20 cellular contexts compared by ENCODE assay signal in the genomic region with DNA sequence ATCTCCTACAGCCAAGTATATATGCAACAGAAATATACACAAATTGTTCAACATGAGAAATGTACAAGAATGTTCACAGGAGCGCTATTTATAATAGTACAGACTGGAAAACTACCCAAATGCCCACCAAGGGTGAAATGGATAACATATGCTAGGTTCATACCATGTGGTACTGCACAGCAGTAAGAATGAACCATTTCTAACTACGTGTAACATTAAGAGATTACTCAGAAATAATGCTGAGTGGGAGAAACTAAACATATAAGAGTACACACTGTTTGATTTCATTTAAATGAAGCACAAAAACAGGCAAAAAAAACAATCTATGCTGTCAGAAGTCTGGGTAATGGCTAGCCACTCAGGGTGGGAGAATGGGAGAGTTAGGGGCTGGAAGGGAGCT. TPM values are rescaled to one million over a fixed set of nuclear protein-coding genes. Genes with fewer than 3 reads are reported as not detected.
"Had no signal": no experiment of that assay in that cellular context is flagged by ENCODE, and none has a peak within 500 bp of the region (broad histone marks: within the 10 kb centered on the region; RNA-seq: fewer than 3 reads in every experiment).

No MANE protein-coding gene starts in this region.

- H3K27ac ChIP-seq: foreskin keratinocyte, testis, upper lobe of right lung had no signal

- H3K27me3 ChIP-seq: dorsolateral prefrontal cortex, foreskin keratinocyte, stomach, testis, upper lobe of right lung had no signal

- H3K36me3 ChIP-seq: stomach, upper lobe of right lung had no signal

- DNase-seq: activated CD4-positive, alpha-beta T cell treated with anti-CD3 and anti-CD28 coated beads, Interleukin-2, amount 50 U/mL, for 1 hour; activated effector memory CD4-positive, alpha-beta T cell treated with anti-CD3 and anti-CD28 coated beads, Interleukin-2, amount 50 U/mL, for 16 hours; activated T-cell treated with anti-CD3 and anti-CD28 coated beads, Interleukin-2, amount 50 U/mL, for 72 hours; caudate nucleus; dorsolateral prefrontal cortex; foreskin keratinocyte; head of caudate nucleus; midbrain; occipital lobe; posterior cingulate gyrus; retina; stimulated activated CD4-positive, alpha-beta T cell treated with anti-CD3 and anti-CD28 coated beads, Interleukin-4, amount 100 ng/mL, for 24 hours; stomach; T-helper 1 cell; testis; upper lobe of right lung had no signal

- H3K27me3 Mint-ChIP-seq: activated naive CD4-positive, alpha-beta T cell treated with anti-CD3 and anti-CD28 coated beads, Interleukin-2, amount 50 U/mL, for 24 hours had no signal

- H3K9me3 Mint-ChIP-seq: activated naive CD4-positive, alpha-beta T cell treated with anti-CD3 and anti-CD28 coated beads, Interleukin-2, amount 50 U/mL, for 24 hours; activated T-cell treated with anti-CD3 and anti-CD28 coated beads, Interleukin-2, amount 50 U/mL, for 72 hours; stimulated activated effector memory CD8-positive, alpha-beta T cell treated with anti-CD3 and anti-CD28 coated beads, Interleukin-12 subunit alpha, Interleukin-12 subunit beta, amount 100 ng/mL, for 72 hours had no signal

- H3K4me3 Mint-ChIP-seq: activated naive CD4-positive, alpha-beta T cell treated with anti-CD3 and anti-CD28 coated beads, Interleukin-2, amount 50 U/mL, for 24 hours; activated T-cell treated with anti-CD3 and anti-CD28 coated beads, Interleukin-2, amount 50 U/mL, for 72 hours; stimulated activated effector memory CD8-positive, alpha-beta T cell treated with anti-CD3 and anti-CD28 coated beads, Interleukin-12 subunit alpha, Interleukin-12 subunit beta, amount 100 ng/mL, for 72 hours had no signal

- H3K9me3 ChIP-seq: stomach, testis, upper lobe of right lung had no signal

- H3K36me3 Mint-ChIP-seq: activated naive CD4-positive, alpha-beta T cell treated with anti-CD3 and anti-CD28 coated beads, Interleukin-2, amount 50 U/mL, for 24 hours; stimulated activated effector memory CD8-positive, alpha-beta T cell treated with anti-CD3 and anti-CD28 coated beads, Interleukin-12 subunit alpha, Interleukin-12 subunit beta, amount 100 ng/mL, for 72 hours had no signal

- H3K27ac Mint-ChIP-seq: activated naive CD4-positive, alpha-beta T cell treated with anti-CD3 and anti-CD28 coated beads, Interleukin-2, amount 50 U/mL, for 24 hours; activated T-cell treated with anti-CD3 and anti-CD28 coated beads, Interleukin-2, amount 50 U/mL, for 72 hours; stimulated activated effector memory CD8-positive, alpha-beta T cell treated with anti-CD3 and anti-CD28 coated beads, Interleukin-12 subunit alpha, Interleukin-12 subunit beta, amount 100 ng/mL, for 72 hours had no signal

- H3K4me1 Mint-ChIP-seq: activated naive CD4-positive, alpha-beta T cell treated with anti-CD3 and anti-CD28 coated beads, Interleukin-2, amount 50 U/mL, for 24 hours; stimulated activated effector memory CD8-positive, alpha-beta T cell treated with anti-CD3 and anti-CD28 coated beads, Interleukin-12 subunit alpha, Interleukin-12 subunit beta, amount 100 ng/mL, for 72 hours had no signal

- H3K4me3 ChIP-seq: dorsolateral prefrontal cortex, lung, stomach, testis, upper lobe of right lung had no signal

- ATAC-seq: activated T-cell treated with anti-CD3 and anti-CD28 coated beads, Interleukin-2, amount 50 U/mL, for 72 hours; foreskin keratinocyte; SK-N-SH treated with all-trans-retinoic acid at 6 μM for 48 hours; stimulated activated effector memory CD8-positive, alpha-beta T cell treated with anti-CD3 and anti-CD28 coated beads, Interleukin-12 subunit alpha, Interleukin-12 subunit beta, amount 100 ng/mL, for 72 hours; upper lobe of right lung had no signal

RNA-seq across cellular contexts. Expression of gene LIPJ, which starts 49.2 kb away (rescaled TPM):
- total RNA-seq: activated T-cell treated with anti-CD3 and anti-CD28 coated beads, Interleukin-2, amount 50 U/mL, for 72 hours; foreskin keratinocyte; upper lobe of right lung had no signal
- polyA plus RNA-seq: foreskin keratinocyte had no signal
